Comparison of ENCODE assay signal across 1 cellular context in the genomic region with DNA sequence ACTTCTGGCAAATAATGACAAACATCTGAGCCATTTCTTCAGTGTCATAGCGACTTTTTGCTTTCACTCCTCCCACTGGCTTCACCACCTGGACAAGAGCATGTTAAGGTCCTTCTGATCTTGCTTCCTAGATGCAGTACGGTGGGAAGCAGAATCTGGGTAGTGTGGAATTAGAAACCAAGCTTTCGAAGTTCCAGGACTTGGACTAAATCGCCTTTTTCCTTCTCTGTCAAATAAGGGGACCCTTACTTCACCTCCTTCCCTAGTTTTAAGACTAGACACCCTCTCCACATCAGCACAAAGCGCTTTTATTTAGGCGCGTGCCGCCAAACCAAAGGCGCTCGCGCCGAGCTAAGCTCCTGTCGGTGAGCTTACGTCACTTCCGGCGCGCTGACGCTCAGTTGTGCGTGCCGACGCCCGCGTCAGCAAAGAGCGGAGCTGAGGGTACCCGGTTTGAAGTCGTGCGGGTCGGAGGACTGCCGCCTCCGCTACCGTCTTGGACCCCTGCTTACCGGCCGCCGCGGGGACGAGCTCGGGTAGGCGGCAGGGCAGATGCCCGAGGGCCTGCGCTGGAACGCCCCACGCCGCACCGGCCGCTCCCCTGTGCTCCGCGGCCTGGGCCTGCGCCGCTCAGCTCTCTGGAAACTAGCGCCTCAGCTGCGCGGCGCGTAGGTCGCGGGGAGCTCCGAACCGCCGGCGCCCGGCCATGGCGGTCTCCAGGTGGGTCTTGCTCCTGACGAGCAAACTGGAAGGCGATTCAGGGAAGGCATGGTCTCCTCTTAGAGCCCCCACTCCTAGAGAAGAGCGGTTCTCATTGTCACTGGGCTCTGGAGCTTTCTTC.
TF ChIP-seq lines count a peak whose summit lies in the region.

A gene (plus strand): TSS at position 400 of the 841 bp plus-strand sequence. CDS start 307 bp downstream, at position 707.

TF ChIP-seq in K562, 482 proteins besides CTCF, POLR2A, EP300 and RAD21 (continued from another document):
- TF ChIP-seq ETV1 (tag; conservative IDR thresholded peaks at IDR 0.05; ENCODE audit: low read depth) (peak; percentile 79), SMAD4 (CRISPR knock-in tag; conservative IDR thresholded peaks at IDR 0.05) (no peak), LEF1 (IDR thresholded peaks at IDR 0.05) (no peak), ZNF77 (CRISPR knock-in tag; IDR thresholded peaks at IDR 0.05) (no peak), SAFB (IDR thresholded peaks at IDR 0.05; ENCODE audit: borderline replicate concordance, low read depth, low read length) (no peak), CBX1 (IDR thresholded peaks at IDR 0.05; ENCODE audit: low read depth) (no peak), SUPT5H (IDR thresholded peaks at IDR 0.05) (peak; percentile 90), BRCA1 (IDR thresholded peaks at IDR 0.05) (no peak), BRCA1 (CRISPR knock-in tag; IDR thresholded peaks at IDR 0.05) (no peak), STAT5A (IDR thresholded peaks at IDR 0.05; ENCODE audit: borderline replicate concordance, low read length) (no peak), SP2 (IDR thresholded peaks at IDR 0.05; ENCODE audit: extremely low read depth, low read depth, low read length, poor library complexity, severe bottlenecking) (no peak), ZNF354B (CRISPR knock-in tag; IDR thresholded peaks at IDR 0.05) (no peak)
